In genomic region chr12:113146999-113147398, GRCh38 we compare ENCODE assay signal across 12 cellular contexts. TPM values are rescaled to one million over a fixed set of nuclear protein-coding genes. Genes with fewer than 3 reads are reported as not detected.
"Had no signal": no experiment of that assay in that cellular context is flagged by ENCODE, and none has a peak within 500 bp of the region (broad histone marks: within the 10 kb centered on the region; RNA-seq: fewer than 3 reads in every experiment).

No MANE protein-coding gene starts in this region.

- H3K9me3 ChIP-seq: HAP-1 had no signal

- H3K9ac ChIP-seq: KMS-11 had no signal

- H3K36me3 ChIP-seq: HAP-1 had no signal

- H3K4me2 ChIP-seq: GM23338, KMS-11 had no signal

- H3K4me3 ChIP-seq: GM23338, HAP-1 had no signal

- ATAC-seq: GM23338, HepG2 had no signal

- DNase-seq: H7, HFFc6, Karpas-422, KBM-7 had no signal

- H2AFZ ChIP-seq: GM23338 had no signal

- H3K27ac ChIP-seq: HL-60, KMS-11 had no signal

RNA-seq across cellular contexts. Expression of gene CFAP73, which starts 2.5 kb away (rescaled TPM):
- total RNA-seq: H7, HepG2, HT1080, LHCN-M2 had no signal
- polyA plus RNA-seq: HepG2, IgD-negative memory B cell had no signal

RNA-seq across cellular contexts. Expression of gene RASAL1, which starts 11.4 kb away (rescaled TPM):
- total RNA-seq: HepG2, HFFc6, HT1080, LHCN-M2 had no signal
- polyA plus RNA-seq: HepG2, IgD-negative memory B cell had no signal
